ENCODE assay signal across 11 cellular contexts in genomic region chr5:124920909-124921666, GRCh38.
A peak's percentile ranks its signal among the peaks of the same experiment; 100 is the strongest.
DNase-seq lines count a peak whose midpoint lies in the region; ATAC-seq and TF ChIP-seq lines count a peak whose summit lies in the region.
"Had no signal": no experiment of that assay in that cellular context is flagged by ENCODE, and none has a peak within 500 bp of the region (broad histone marks: within the 10 kb centered on the region; RNA-seq: fewer than 3 reads in every experiment).

No MANE protein-coding gene starts in this region.

- WGBS in suprapubic skin = 86% methylated on average over 9 of the region's 9 CpGs
- 66 to 74% methylated on average over 9 of the region's 9 CpGs for WGBS in esophagus squamous epithelium, 2 donors

- peaks cover 8% of the 10 kb centered on the region for H3K4me1 ChIP-seq in suprapubic skin
- peaks cover 0 to 26% (median 0%) of the 10 kb centered on the region in 3 donors for H3K4me1 ChIP-seq in esophagus squamous epithelium

- no peak for TF ChIP-seq POLR2A in suprapubic skin (IDR thresholded peaks at IDR 0.05)
- no peak for TF ChIP-seq POLR2A in esophagus squamous epithelium (IDR thresholded peaks at IDR 0.05)

- no peak overlapping the region for H3K4me3 ChIP-seq in suprapubic skin
- H3K4me3 ChIP-seq in esophagus squamous epithelium = no peak overlapping the region

- no peaks in the 10 kb centered on the region for H3K9me3 ChIP-seq in suprapubic skin
- no peaks in the 10 kb centered on the region for H3K9me3 ChIP-seq in esophagus squamous epithelium

- in situ Hi-C loops in GM13977 (cut with MboI; ENCODE audit: low pct_unique_long_range_greater_than_20kb, low sequenced_read_pairs, unreplicated experiment) = no loop called here

- peak; percentile 49 for DNase-seq in GM13977 (ENCODE audit: low spot score)
- DNase-seq in suprapubic skin (ENCODE audit: low spot score in 2 of 2) = no peak
- DNase-seq in NK-92 (lab: John Stamatoyannopoulos, UW; ENCODE audit: unreplicated experiment) = no peak
- no peak for DNase-seq in esophagus squamous epithelium (lab: John Stamatoyannopoulos, UW)
- no peak for DNase-seq in hippocampal formation (lab: John Stamatoyannopoulos, UW)
- DNase-seq: activated T-cell treated with anti-CD3 and anti-CD28 coated beads, Interleukin-2, amount 50 U/mL, for 4 hours; erythroblast; NCI-H187 treated with DMSO at 0.1 percent for 48 hours had no signal

- no peak for TF ChIP-seq EP300 in suprapubic skin (IDR thresholded peaks at IDR 0.05)

- H3K36me3 ChIP-seq in suprapubic skin (no peaks in the 10 kb centered on the region), esophagus squamous epithelium (no peaks in the 10 kb centered on the region)

- no peak for TF ChIP-seq CTCF in GM13977 (IDR thresholded peaks at IDR 0.05; ENCODE audit: extremely low read depth, insufficient read depth, missing control alignments)
- no peak for TF ChIP-seq CTCF in suprapubic skin (IDR thresholded peaks at IDR 0.05)
- no peak for TF ChIP-seq CTCF in esophagus squamous epithelium (IDR thresholded peaks at IDR 0.05)

- intact Hi-C loops in esophagus squamous epithelium (cut with DNase I) = no loop called here

- peak overlapping the region; percentile 90 for H3K27ac ChIP-seq in cingulate gyrus (ENCODE audit: low read depth, low read length)
- no peak overlapping the region for H3K27ac ChIP-seq in suprapubic skin
- no peak overlapping the region for H3K27ac ChIP-seq in esophagus squamous epithelium

- ATAC-seq in GM21515 (IDR thresholded peaks at IDR 0.05; ENCODE audit: unreplicated experiment) = peak; percentile 81
- peak; percentile 86 for ATAC-seq in HG03439 (IDR thresholded peaks at IDR 0.05; ENCODE audit: unreplicated experiment)

- H3K27me3 ChIP-seq in suprapubic skin (no peaks in the 10 kb centered on the region), esophagus squamous epithelium (no peaks in the 10 kb centered on the region)
